Comparison of ENCODE assay signal across 8 cellular contexts in the genomic region with DNA sequence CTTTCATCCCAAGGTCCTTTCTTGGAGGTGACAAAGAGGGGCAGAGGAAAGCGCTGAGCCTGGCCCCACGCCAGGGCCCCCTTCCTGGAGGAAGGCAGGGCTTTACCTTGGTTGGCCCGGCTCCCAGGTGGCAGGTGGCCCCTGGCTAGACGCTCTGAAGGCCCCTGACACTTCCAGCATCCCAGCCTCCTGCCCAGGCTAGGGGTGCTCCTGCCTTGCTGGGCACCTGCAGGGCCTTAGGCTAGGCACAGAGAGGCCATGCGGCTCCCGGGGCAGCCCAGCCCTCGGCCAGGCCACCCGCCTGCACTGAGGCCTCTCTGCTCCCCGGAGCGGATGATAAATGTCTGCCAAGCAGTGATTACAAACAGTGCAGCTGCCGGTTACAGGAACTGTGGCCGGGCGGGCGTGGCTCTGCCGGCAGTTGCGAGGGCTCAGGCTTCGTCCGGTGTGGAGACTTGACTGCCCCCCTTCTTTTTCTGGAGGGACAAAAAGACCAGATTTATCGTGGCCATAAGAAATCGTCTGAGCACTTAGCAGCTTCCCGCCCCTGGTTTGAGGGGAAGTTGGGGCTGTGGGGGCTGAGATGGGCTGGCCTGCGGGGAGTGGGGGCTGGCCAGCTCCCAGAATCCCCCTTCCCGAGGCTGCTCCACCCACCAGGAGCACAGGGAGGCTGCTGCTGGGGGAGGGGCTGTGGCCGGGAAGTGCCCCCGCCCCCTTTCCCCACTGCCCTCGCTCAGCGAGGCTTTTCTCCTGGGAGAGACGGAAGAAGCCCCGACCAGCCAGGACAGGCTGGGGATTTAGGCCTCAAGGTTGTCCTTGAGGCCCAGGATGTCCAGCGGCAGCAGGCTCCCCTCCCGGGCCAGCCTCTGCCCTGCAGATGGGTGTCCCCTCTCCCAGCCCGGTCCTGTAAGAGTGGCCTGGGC. TPM values are rescaled to one million over a fixed set of nuclear protein-coding genes. Genes with fewer than 3 reads are reported as not detected.
DNase-seq lines count a peak whose midpoint lies in the region; ATAC-seq and TF ChIP-seq lines count a peak whose summit lies in the region.

No MANE protein-coding gene starts in this region.

- H3K27ac Mint-ChIP-seq in WTC11, result 0 out of 2 replicates have a peak overlapping the region, but pooled peaks have one; percentile 41

- H3K36me3 ChIP-seq in liver (ENCODE audit: control insufficient read depth in 4 of 4, insufficient read depth in 3 of 4, low read depth in 1 of 4, low read length in 3 of 4), result no peaks in the 10 kb centered on the region

- POLR2A ChIA-PET in WTC11 (lab: Charles Lee), result no interaction called here

- H3K4me3 ChIP-seq in dorsolateral prefrontal cortex (peak overlapping the region in 43 of 59 donors; percentile 1 to 50 (median 27)), liver (ENCODE audit: low read depth in 1 of 3, low read length in 3 of 3) (peak overlapping the region; percentile 8 to 42 (median 33))

- peaks cover 23% of the 10 kb centered on the region for H3K4me1 Mint-ChIP-seq in WTC11

- no peak for TF ChIP-seq CTCF in WTC11 (IDR thresholded peaks at IDR 0.05)
- peak in 1 of 56 donors; percentile 9 for TF ChIP-seq CTCF in dorsolateral prefrontal cortex (IDR thresholded peaks at IDR 0.05 in 54 of 56, conservative IDR thresholded peaks at IDR 0.05 in 2 of 56; ENCODE audit: low read depth in 1 of 56, partially characterized antibody in 56 of 56)
- TF ChIP-seq CTCF in liver (IDR thresholded peaks at IDR 0.05; ENCODE audit: low read depth, low read length, missing input control), result no peak

- no peaks in the 10 kb centered on the region for H3K27me3 Mint-ChIP-seq in WTC11 (ENCODE audit: low read depth)

- peak overlapping the region; percentile 70 to 81 for H3K9ac ChIP-seq in liver (ENCODE audit: low read depth in 1 of 2, low read length in 2 of 2)

- H3K27ac ChIP-seq in dorsolateral prefrontal cortex, result peak overlapping the region in 57 of 59 donors; percentile 7 to 97 (median 76)
- H3K27ac ChIP-seq in liver (ENCODE audit: low read depth in 1 of 2, low read length in 2 of 2), result peak overlapping the region; percentile 90 to 93

- H3K27me3 ChIP-seq in dorsolateral prefrontal cortex, result peaks cover 0 to 10% (median 0%) of the 10 kb centered on the region in 45 donors
- H3K27me3 ChIP-seq in liver (ENCODE audit: control insufficient read depth in 4 of 4, insufficient read depth in 4 of 4, low read length in 3 of 4), result no peaks in the 10 kb centered on the region

- 9% methylated on average over 32 of the region's 32 CpGs for WGBS in liver

- peak; percentile 63 for DNase-seq in GM04504 (ENCODE audit: low read depth)
- peak; percentile 17 for DNase-seq in NCI-H146 treated with DMSO at 0.1 percent for 48 hours (lab: John Stamatoyannopoulos, UW; ENCODE audit: unreplicated experiment)
- DNase-seq in WTC11 (ENCODE audit: low spot score), result peak; percentile 71
- DNase-seq in dorsolateral prefrontal cortex, result peak in 2 of 10 donors; percentile 37 to 49
- peak; percentile 69 for DNase-seq in stimulated activated CD8-positive, alpha-beta memory T cell treated with anti-CD3 and anti-CD28 coated beads, Interleukin-4, amount 100 ng/mL, for 48 hours

- H3K9me3 ChIP-seq in liver (ENCODE audit: control insufficient read depth in 4 of 4, low read length in 3 of 4), result no peaks in the 10 kb centered on the region

- peak overlapping the region; percentile 53 for H3K4me3 Mint-ChIP-seq in WTC11

- no peaks in the 10 kb centered on the region for H3K9me3 Mint-ChIP-seq in WTC11

- peaks cover 19 to 49% (median 34%) of the 10 kb centered on the region in 4 donors for H3K4me1 ChIP-seq in liver (ENCODE audit: control insufficient read depth in 4 of 4, insufficient read depth in 4 of 4, low read length in 3 of 4)

- TF ChIP-seq RAD21 in liver (IDR thresholded peaks at IDR 0.05), result peak; percentile 23 to 57

- H3K36me3 Mint-ChIP-seq in WTC11, result no peaks in the 10 kb centered on the region

- intact Hi-C loops in dorsolateral prefrontal cortex (cut with DNase I), result no loop called here

- ATAC-seq in WTC11 (peak; percentile 74), GM18868 (IDR thresholded peaks at IDR 0.05; ENCODE audit: unreplicated experiment) (no peak), HG03095 (IDR thresholded peaks at IDR 0.05; ENCODE audit: unreplicated experiment) (no peak)

- CTCF ChIA-PET in WTC11 (lab: Charles Lee), result interaction anchor here (0.6 to 4.3 kb wide), 4 partner anchors 8 to 146 kb away, joined by 3 to 17 read pairs (median 7); no protein-coding TSS in a partner anchor

TF ChIP-seq in WTC11, 78 proteins besides CTCF, POLR2A, EP300 and RAD21 (continues in another document):
- peak; percentile 61; the same call in 1 of the 2 replicates for TF ChIP-seq ETV6 (CRISPR knock-in tag; IDR thresholded peaks at IDR 0.05)
- TF ChIP-seq, protein P1, sequence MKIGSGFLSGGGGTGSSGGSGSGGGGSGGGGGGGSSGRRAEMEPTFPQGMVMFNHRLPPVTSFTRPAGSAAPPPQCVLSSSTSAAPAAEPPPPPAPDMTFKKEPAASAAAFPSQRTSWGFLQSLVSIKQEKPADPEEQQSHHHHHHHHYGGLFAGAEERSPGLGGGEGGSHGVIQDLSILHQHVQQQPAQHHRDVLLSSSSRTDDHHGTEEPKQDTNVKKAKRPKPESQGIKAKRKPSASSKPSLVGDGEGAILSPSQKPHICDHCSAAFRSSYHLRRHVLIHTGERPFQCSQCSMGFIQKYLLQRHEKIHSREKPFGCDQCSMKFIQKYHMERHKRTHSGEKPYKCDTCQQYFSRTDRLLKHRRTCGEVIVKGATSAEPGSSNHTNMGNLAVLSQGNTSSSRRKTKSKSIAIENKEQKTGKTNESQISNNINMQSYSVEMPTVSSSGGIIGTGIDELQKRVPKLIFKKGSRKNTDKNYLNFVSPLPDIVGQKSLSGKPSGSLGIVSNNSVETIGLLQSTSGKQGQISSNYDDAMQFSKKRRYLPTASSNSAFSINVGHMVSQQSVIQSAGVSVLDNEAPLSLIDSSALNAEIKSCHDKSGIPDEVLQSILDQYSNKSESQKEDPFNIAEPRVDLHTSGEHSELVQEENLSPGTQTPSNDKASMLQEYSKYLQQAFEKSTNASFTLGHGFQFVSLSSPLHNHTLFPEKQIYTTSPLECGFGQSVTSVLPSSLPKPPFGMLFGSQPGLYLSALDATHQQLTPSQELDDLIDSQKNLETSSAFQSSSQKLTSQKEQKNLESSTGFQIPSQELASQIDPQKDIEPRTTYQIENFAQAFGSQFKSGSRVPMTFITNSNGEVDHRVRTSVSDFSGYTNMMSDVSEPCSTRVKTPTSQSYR (CRISPR knock-in tag; IDR thresholded peaks at IDR 0.05), result peak; percentile 70
- TF ChIP-seq, protein P2, sequence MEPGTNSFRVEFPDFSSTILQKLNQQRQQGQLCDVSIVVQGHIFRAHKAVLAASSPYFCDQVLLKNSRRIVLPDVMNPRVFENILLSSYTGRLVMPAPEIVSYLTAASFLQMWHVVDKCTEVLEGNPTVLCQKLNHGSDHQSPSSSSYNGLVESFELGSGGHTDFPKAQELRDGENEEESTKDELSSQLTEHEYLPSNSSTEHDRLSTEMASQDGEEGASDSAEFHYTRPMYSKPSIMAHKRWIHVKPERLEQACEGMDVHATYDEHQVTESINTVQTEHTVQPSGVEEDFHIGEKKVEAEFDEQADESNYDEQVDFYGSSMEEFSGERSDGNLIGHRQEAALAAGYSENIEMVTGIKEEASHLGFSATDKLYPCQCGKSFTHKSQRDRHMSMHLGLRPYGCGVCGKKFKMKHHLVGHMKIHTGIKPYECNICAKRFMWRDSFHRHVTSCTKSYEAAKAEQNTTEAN (CRISPR knock-in tag; IDR thresholded peaks at IDR 0.05), result 0 out of 2 replicates have a peak, but pooled peaks have one; percentile 61

TF ChIP-seq in liver, 16 proteins besides CTCF, POLR2A, EP300 and RAD21 (continues in another document):
- TF ChIP-seq SP1 (IDR thresholded peaks at IDR 0.05), result peak; percentile 82
- TF ChIP-seq GABPA (IDR thresholded peaks at IDR 0.05 in 1 of 2, conservative IDR thresholded peaks at IDR 0.05 in 1 of 2), result peak in 1 of 2 donors; percentile 14
- TF ChIP-seq RXRA (IDR thresholded peaks at IDR 0.05), result peak; percentile 55 to 58
- TF ChIP-seq, protein P3, sequence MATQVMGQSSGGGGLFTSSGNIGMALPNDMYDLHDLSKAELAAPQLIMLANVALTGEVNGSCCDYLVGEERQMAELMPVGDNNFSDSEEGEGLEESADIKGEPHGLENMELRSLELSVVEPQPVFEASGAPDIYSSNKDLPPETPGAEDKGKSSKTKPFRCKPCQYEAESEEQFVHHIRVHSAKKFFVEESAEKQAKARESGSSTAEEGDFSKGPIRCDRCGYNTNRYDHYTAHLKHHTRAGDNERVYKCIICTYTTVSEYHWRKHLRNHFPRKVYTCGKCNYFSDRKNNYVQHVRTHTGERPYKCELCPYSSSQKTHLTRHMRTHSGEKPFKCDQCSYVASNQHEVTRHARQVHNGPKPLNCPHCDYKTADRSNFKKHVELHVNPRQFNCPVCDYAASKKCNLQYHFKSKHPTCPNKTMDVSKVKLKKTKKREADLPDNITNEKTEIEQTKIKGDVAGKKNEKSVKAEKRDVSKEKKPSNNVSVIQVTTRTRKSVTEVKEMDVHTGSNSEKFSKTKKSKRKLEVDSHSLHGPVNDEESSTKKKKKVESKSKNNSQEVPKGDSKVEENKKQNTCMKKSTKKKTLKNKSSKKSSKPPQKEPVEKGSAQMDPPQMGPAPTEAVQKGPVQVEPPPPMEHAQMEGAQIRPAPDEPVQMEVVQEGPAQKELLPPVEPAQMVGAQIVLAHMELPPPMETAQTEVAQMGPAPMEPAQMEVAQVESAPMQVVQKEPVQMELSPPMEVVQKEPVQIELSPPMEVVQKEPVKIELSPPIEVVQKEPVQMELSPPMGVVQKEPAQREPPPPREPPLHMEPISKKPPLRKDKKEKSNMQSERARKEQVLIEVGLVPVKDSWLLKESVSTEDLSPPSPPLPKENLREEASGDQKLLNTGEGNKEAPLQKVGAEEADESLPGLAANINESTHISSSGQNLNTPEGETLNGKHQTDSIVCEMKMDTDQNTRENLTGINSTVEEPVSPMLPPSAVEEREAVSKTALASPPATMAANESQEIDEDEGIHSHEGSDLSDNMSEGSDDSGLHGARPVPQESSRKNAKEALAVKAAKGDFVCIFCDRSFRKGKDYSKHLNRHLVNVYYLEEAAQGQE (IDR thresholded peaks at IDR 0.05), result peak; percentile 78
- no peak for TF ChIP-seq HNF4G (IDR thresholded peaks at IDR 0.05)
- peak; percentile 21 to 28 for TF ChIP-seq HNF4A (conservative IDR thresholded peaks at IDR 0.05)
- TF ChIP-seq, protein P4, sequence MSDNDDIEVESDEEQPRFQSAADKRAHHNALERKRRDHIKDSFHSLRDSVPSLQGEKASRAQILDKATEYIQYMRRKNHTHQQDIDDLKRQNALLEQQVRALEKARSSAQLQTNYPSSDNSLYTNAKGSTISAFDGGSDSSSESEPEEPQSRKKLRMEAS (IDR thresholded peaks at IDR 0.05), result no peak
- peak; percentile 84 for TF ChIP-seq YY1 (IDR thresholded peaks at IDR 0.05)

RNA-seq across cellular contexts. Expression of a gene that starts 31.6 kb away (rescaled TPM):
- total RNA-seq in WTC11 (2021) (46.4 to 55.6 TPM (median 53.3 TPM) in 3 replicates), dorsolateral prefrontal cortex (10 to 100 TPM; 42.5 to 80.5 (median 55.0) TPM), liver (100 to 1,000 TPM in 1 of 2 donors, 10 to 100 TPM in 1; 16.4 to 115 TPM)
- polyA plus RNA-seq in liver, result 10 to 100 TPM; 16.2 to 16.4 TPM
